Comparison of ENCODE assay signal across 12 cellular contexts in genomic region chr3:52023860-52024764, GRCh38. TPM values are rescaled to one million over a fixed set of nuclear protein-coding genes. Genes with fewer than 3 reads are reported as not detected.
A peak's percentile ranks its signal among the peaks of the same experiment; 100 is the strongest.
DNase-seq lines count a peak whose midpoint lies in the region; ATAC-seq and TF ChIP-seq lines count a peak whose summit lies in the region.
"Had no signal": no experiment of that assay in that cellular context is flagged by ENCODE, and none has a peak within 500 bp of the region (broad histone marks: within the 10 kb centered on the region; RNA-seq: fewer than 3 reads in every experiment).

No MANE protein-coding gene starts in this region.

- H3K27me3 Mint-ChIP-seq in stimulated activated memory B cell treated with anti-CD40 and anti-IgM and Interleukin-4, amounts not matched to agents 10 μg/mL and 1 μg/mL and 100 μg/mL, for 72 hours = peaks cover 18% of the 10 kb centered on the region

- peak; percentile 32 to 76 for DNase-seq in NCI-H2081 (lab: John Stamatoyannopoulos, UW)
- no peak for DNase-seq in NCI-H2081 treated with DMSO at 0.1 percent for 48 hours (lab: John Stamatoyannopoulos, UW)
- DNase-seq in WERI-Rb-1 = no peak
- DNase-seq in lower leg skin (ENCODE audit: low spot score in 2 of 2) = no peak
- DNase-seq in NCI-H2171 treated with DMSO at 0.1 percent for 48 hours (lab: John Stamatoyannopoulos, UW) = no peak
- DNase-seq: activated T-cell treated with anti-CD3 and anti-CD28 coated beads for 4 hours, NCI-H1092 had no signal

- no peaks in the 10 kb centered on the region for H3K36me3 ChIP-seq in WERI-Rb-1

- peak overlapping the region; percentile 3 for H3K4me3 ChIP-seq in WERI-Rb-1 (ENCODE audit: low read depth, low read length)
- no peak overlapping the region for H3K4me3 ChIP-seq in lower leg skin (ENCODE audit: low read depth, poor library complexity, severe bottlenecking)
- H3K4me3 ChIP-seq: SK-N-MC had no signal

- ATAC-seq in HG02642 (IDR thresholded peaks at IDR 0.05; ENCODE audit: poor library complexity, unreplicated experiment) = peak; percentile 60
- peak; percentile 81 for ATAC-seq in stimulated activated memory B cell treated with anti-CD40 and anti-IgM and Interleukin-4, amounts not matched to agents 10 μg/mL and 1 μg/mL and 100 μg/mL, for 72 hours
- no peak for ATAC-seq in GM21717 (IDR thresholded peaks at IDR 0.05; ENCODE audit: unreplicated experiment)

- peaks cover 36% of the 10 kb centered on the region for H3K4me1 Mint-ChIP-seq in stimulated activated memory B cell treated with anti-CD40 and anti-IgM and Interleukin-4, amounts not matched to agents 10 μg/mL and 1 μg/mL and 100 μg/mL, for 72 hours

- H3K27ac ChIP-seq in WERI-Rb-1 = peak overlapping the region; percentile 96

- H3K27me3 ChIP-seq in WERI-Rb-1 (ENCODE audit: insufficient read depth, low read depth, severe bottlenecking) = no peaks in the 10 kb centered on the region

- peak overlapping the region; percentile 36 for H3K4me3 Mint-ChIP-seq in stimulated activated memory B cell treated with anti-CD40 and anti-IgM and Interleukin-4, amounts not matched to agents 10 μg/mL and 1 μg/mL and 100 μg/mL, for 72 hours
- H3K4me3 Mint-ChIP-seq: dendritic cell treated with granulocyte-macrophage colony-stimulating factor and Interleukin-4, amounts not matched to agents 40 ng/mL and 50 ng/mL, for 4 days had no signal

- H3K9me3 Mint-ChIP-seq in stimulated activated memory B cell treated with anti-CD40 and anti-IgM and Interleukin-4, amounts not matched to agents 10 μg/mL and 1 μg/mL and 100 μg/mL, for 72 hours = no peaks in the 10 kb centered on the region
- H3K9me3 Mint-ChIP-seq: dendritic cell treated with granulocyte-macrophage colony-stimulating factor and Interleukin-4, amounts not matched to agents 40 ng/mL and 50 ng/mL, for 4 days had no signal

- H3K36me3 Mint-ChIP-seq in stimulated activated memory B cell treated with anti-CD40 and anti-IgM and Interleukin-4, amounts not matched to agents 10 μg/mL and 1 μg/mL and 100 μg/mL, for 72 hours = no peaks in the 10 kb centered on the region

- intact Hi-C loops in lower leg skin (cut with DNase I; ENCODE audit: low total_unique reads) = no loop called here

- H3K27ac Mint-ChIP-seq in stimulated activated memory B cell treated with anti-CD40 and anti-IgM and Interleukin-4, amounts not matched to agents 10 μg/mL and 1 μg/mL and 100 μg/mL, for 72 hours = peak overlapping the region; percentile 31
- H3K27ac Mint-ChIP-seq: dendritic cell treated with granulocyte-macrophage colony-stimulating factor and Interleukin-4, amounts not matched to agents 40 ng/mL and 50 ng/mL, for 4 days had no signal

- WGBS in lower leg skin, 2 donors = 71 to 81% methylated on average over 8 of the region's 8 CpGs

- no peak for TF ChIP-seq CTCF in WERI-Rb-1 (IDR thresholded peaks at IDR 0.05; ENCODE audit: low read depth, low read length)
- TF ChIP-seq CTCF in lower leg skin (IDR thresholded peaks at IDR 0.05) = no peak

- no peak for TF ChIP-seq POLR2A in lower leg skin (IDR thresholded peaks at IDR 0.05)

- no peaks in the 10 kb centered on the region for H3K9me3 ChIP-seq in WERI-Rb-1 (ENCODE audit: severe bottlenecking)

RNA-seq across cellular contexts. Expression of gene RPL29, which starts 28.4 kb away (rescaled TPM):
- 1,000 to 10,000 TPM; 1,729 to 2,645 (median 2,120) TPM for total RNA-seq in lower leg skin

RNA-seq across cellular contexts. Expression of gene DUSP7, which starts 32.3 kb away (rescaled TPM):
- 10 to 100 TPM; 54.6 to 96.3 (median 79.2) TPM for total RNA-seq in lower leg skin

RNA-seq across cellular contexts. Expression of gene ACY1, which starts 40.8 kb away (rescaled TPM):
- total RNA-seq in lower leg skin = 10 to 100 TPM; 16.2 to 44.2 (median 30.5) TPM

RNA-seq across cellular contexts. Expression of gene ABHD14A, which starts 49.2 kb away (rescaled TPM):
- 10 to 100 TPM in 1 of 4 donors, 1 to 10 TPM in 3; 2.2 to 14.8 (median 5.0) TPM for total RNA-seq in lower leg skin

RNA-seq across cellular contexts. Expression of gene ABHD14B, which starts 50.3 kb away (rescaled TPM):
- 10 to 100 TPM; 35.0 to 69.4 (median 51.9) TPM for total RNA-seq in lower leg skin

Comparison
In these comparisons a context has a peak if more than half of its experiments do, and no peak if none do; other contexts are left out.
1. DNase-seq: peak in NCI-H2081 (2 of 2); none in NCI-H2081 treated with DMSO at 0.1 percent for 48 hours (single experiment), WERI-Rb-1 (single experiment), lower leg skin (0 of 2) and NCI-H2171 treated with DMSO at 0.1 percent for 48 hours (single experiment).